ENCODE assay signal across 14 cellular contexts in genomic region chr5:145978171-145978570, GRCh38. TPM values are rescaled to one million over a fixed set of nuclear protein-coding genes. Genes with fewer than 3 reads are reported as not detected.
DNase-seq lines count a peak whose midpoint lies in the region; ATAC-seq and TF ChIP-seq lines count a peak whose summit lies in the region.
"Had no signal": no experiment of that assay in that cellular context is flagged by ENCODE, and none has a peak within 500 bp of the region (broad histone marks: within the 10 kb centered on the region; RNA-seq: fewer than 3 reads in every experiment).

No MANE protein-coding gene starts in this region.

- H3K27me3 ChIP-seq in cardiac muscle cell: no peaks in the 10 kb centered on the region
- H3K27me3 ChIP-seq: BLaER1 had no signal

- H3K4me1 Mint-ChIP-seq in progenitor cell of endocrine pancreas (ENCODE audit: low read depth): peaks cover 73% of the 10 kb centered on the region
- H3K4me1 Mint-ChIP-seq in CD14-positive monocyte: peaks cover 17% of the 10 kb centered on the region

- peak overlapping the region; percentile 87 for H3K27ac ChIP-seq in cardiac muscle cell
- H3K27ac ChIP-seq: 22Rv1, BLaER1, HL-60 had no signal

- H3K9me3 Mint-ChIP-seq in progenitor cell of endocrine pancreas (ENCODE audit: low read depth) (peaks cover 8% of the 10 kb centered on the region), CD14-positive monocyte (peaks cover 0 to 2% (median 0%) of the 10 kb centered on the region in 7 donors)

- no peak overlapping the region for H3K4me3 Mint-ChIP-seq in progenitor cell of endocrine pancreas (ENCODE audit: low read depth)
- no peak overlapping the region for H3K4me3 Mint-ChIP-seq in CD14-positive monocyte

- H3K36me3 Mint-ChIP-seq in progenitor cell of endocrine pancreas (ENCODE audit: insufficient read depth) (peaks cover 5% of the 10 kb centered on the region), CD14-positive monocyte (no peaks in the 10 kb centered on the region)

- intact Hi-C loops in left ventricle myocardium superior (cut with micrococcal nuclease): no loop called here
- intact Hi-C loops in left colon (cut with DNase I, micrococcal nuclease): no loop called here
- intact Hi-C loops in CD14-positive monocyte (cut with micrococcal nuclease): no loop called here

- ATAC-seq in left ventricle myocardium superior (no peak), left colon (peak; percentile 49)

- H3K27ac Mint-ChIP-seq in progenitor cell of endocrine pancreas: peak overlapping the region; percentile 92
- no peak overlapping the region for H3K27ac Mint-ChIP-seq in CD14-positive monocyte

- no peak overlapping the region for H3K4me3 ChIP-seq in cardiac muscle cell
- H3K4me3 ChIP-seq: BLaER1 had no signal

- no peaks in the 10 kb centered on the region for H3K36me3 ChIP-seq in cardiac muscle cell
- H3K36me3 ChIP-seq: BLaER1 had no signal

- H3K4me1 ChIP-seq in cardiac muscle cell (ENCODE audit: low read depth): peaks cover 67% of the 10 kb centered on the region
- H3K4me1 ChIP-seq: BLaER1 had no signal

- DNase-seq in cardiac muscle cell (ENCODE audit: low read depth in 1 of 2, low spot score in 1 of 2) (no peak), left ventricle myocardium superior (no peak), left colon (no peak), progenitor cell of endocrine pancreas (ENCODE audit: low spot score, unreplicated experiment) (no peak), CD14-positive monocyte (ENCODE audit: low spot score) (no peak), NCI-H748 (lab: John Stamatoyannopoulos, UW; ENCODE audit: unreplicated experiment) (no peak), HUDEP-2 (lab: John Stamatoyannopoulos, UW; ENCODE audit: unreplicated experiment in 76 of 76) (no peak)
- no peak for DNase-seq in activated CD4-positive, alpha-beta T cell treated with anti-CD3 and anti-CD28 coated beads, Interleukin-2, amount 50 U/mL, for 48 hours
- DNase-seq: NCI-H187, NCI-H748 treated with DMSO at 0.1 percent for 48 hours, SHP77 had no signal

- H3K9me3 ChIP-seq in cardiac muscle cell (ENCODE audit: low read depth): no peaks in the 10 kb centered on the region
- H3K9me3 ChIP-seq: BLaER1 had no signal

- H3K27me3 Mint-ChIP-seq in progenitor cell of endocrine pancreas: no peaks in the 10 kb centered on the region
- H3K27me3 Mint-ChIP-seq in CD14-positive monocyte (ENCODE audit: low read depth in 3 of 3): peaks cover 0 to 2% (median 0%) of the 10 kb centered on the region in 3 donors

- TF ChIP-seq CTCF in cardiac muscle cell (IDR thresholded peaks at IDR 0.05; ENCODE audit: low read depth, low read length) (no peak), progenitor cell of endocrine pancreas (IDR thresholded peaks at IDR 0.05; ENCODE audit: unreplicated experiment) (no peak), CD14-positive monocyte (IDR thresholded peaks at IDR 0.05) (no peak)

RNA-seq across cellular contexts. Expression of gene SH3RF2, which starts 41.8 kb away (rescaled TPM):
- total RNA-seq in cardiac muscle cell: 27.9 and 43.1 TPM in 2 replicates
- polyA plus RNA-seq in cardiac muscle cell: 38.3 and 59.3 TPM in 2 replicates
- 350 TPM for total RNA-seq in left ventricle myocardium superior
- 10 to 100 TPM; 54.9 to 62.9 TPM for total RNA-seq in left colon
- 16.7 and 17.6 TPM in 2 replicates for total RNA-seq in progenitor cell of endocrine pancreas
- not detected for polyA plus RNA-seq in CD14-positive monocyte
